Comparison of ENCODE assay signal across 1 cellular context in the genomic region with DNA sequence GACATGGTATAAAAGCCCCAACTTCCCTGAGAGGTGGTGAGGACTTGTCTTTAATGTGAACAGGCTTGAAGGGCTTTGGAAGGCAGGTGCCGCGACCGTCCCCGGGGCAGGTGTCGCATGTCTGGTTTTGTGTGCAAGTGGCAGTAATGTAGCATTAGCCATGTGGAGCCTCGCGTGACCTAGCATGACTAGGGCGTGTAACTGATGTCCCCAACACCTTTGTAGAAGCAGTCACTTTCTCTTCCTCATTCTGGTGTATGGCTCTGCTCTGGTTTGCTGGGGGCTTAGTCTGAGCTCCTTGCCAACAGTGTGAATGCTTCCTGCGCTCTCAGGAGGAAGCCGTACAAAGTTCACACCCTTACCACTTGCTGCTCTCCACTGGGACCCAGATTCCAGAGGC.
TF ChIP-seq lines count a peak whose summit lies in the region.

No MANE protein-coding gene starts in this region.

TF ChIP-seq in IMR-90, 13 proteins besides CTCF, POLR2A, EP300 and RAD21 (continued from another document):
- TF ChIP-seq SMC3 (IDR thresholded peaks at IDR 0.05; ENCODE audit: low read depth, low read length), result no peak
- TF ChIP-seq CHD1 (IDR thresholded peaks at IDR 0.05; ENCODE audit: low read depth, low read length), result no peak
- no peak for TF ChIP-seq NFE2L2 (IDR thresholded peaks at IDR 0.05; ENCODE audit: low read depth, low read length)
- TF ChIP-seq RCOR1 (IDR thresholded peaks at IDR 0.05; ENCODE audit: insufficient replicate concordance, low read length), result no peak
